1 cellular context compared by ENCODE assay signal in the genomic region with DNA sequence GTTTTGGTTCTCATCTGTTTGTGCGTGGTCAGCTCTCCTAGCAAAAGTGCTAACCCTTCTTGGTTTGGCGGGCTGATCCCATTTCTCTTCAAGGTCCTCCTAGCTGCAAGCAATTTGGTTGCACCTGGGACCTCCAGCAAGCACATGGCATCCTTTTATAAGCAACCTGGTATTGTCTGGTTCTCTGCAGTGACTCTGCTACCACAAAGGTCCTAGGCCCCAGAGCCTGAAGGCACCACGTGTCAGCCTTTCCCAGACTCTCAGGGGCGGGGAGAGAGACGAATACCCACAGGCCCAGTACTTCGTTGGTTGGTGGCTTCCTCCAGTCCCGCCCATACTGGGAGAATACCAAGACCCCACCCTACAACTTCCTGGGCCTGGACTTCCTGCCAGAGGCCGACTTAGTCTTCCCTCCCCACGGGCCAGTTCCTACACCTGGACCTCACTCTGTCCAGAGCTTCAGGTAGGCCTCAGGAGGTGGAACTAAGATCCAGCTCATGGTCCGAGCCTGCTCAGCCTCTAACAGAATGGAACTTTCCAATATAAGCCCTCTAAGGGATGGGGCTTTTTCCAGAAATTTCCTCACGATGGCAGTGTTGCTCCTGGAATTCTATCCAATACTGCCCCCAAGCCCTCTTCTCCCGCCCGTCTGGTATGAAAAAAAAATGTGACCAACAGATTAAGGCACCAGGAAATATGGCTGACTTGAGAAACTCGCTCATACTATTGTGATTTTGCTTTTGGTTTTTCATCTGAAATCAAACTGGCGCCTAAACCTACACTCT.
TF ChIP-seq lines count a peak whose summit lies in the region.

No MANE protein-coding gene starts in this region.

TF ChIP-seq in H1, 55 proteins besides CTCF, POLR2A, EP300 and RAD21:
- TF ChIP-seq SIRT6 (IDR thresholded peaks at IDR 0.05; ENCODE audit: low read length) (no peak), POU5F1 (IDR thresholded peaks at IDR 0.05; ENCODE audit: low read depth, low read length) (no peak), RFX5 (IDR thresholded peaks at IDR 0.05; ENCODE audit: borderline replicate concordance, low read depth, low read length) (no peak), EZH2 (IDR thresholded peaks at IDR 0.05; ENCODE audit: low read depth, low read length, severe bottlenecking) (no peak), HDAC6 (IDR thresholded peaks at IDR 0.05; ENCODE audit: low read depth, low read length) (no peak), RNF2 (IDR thresholded peaks at IDR 0.05; ENCODE audit: borderline replicate concordance, low read depth, low read length, missing control alignments, poor library complexity, severe bottlenecking) (no peak), ZNF274 (IDR thresholded peaks at IDR 0.05; ENCODE audit: borderline replicate concordance, extremely low read depth, low read length) (no peak), JUND (IDR thresholded peaks at IDR 0.05; ENCODE audit: low read length) (no peak), TAF1 (IDR thresholded peaks at IDR 0.05; ENCODE audit: low read depth, low read length) (peak; percentile 80), SP4 (IDR thresholded peaks at IDR 0.05; ENCODE audit: low read length) (no peak), EGR1 (IDR thresholded peaks at IDR 0.05; ENCODE audit: borderline replicate concordance, low read depth, low read length) (0 out of 2 replicates have a peak, but pooled peaks have one; percentile 7), BACH1 (IDR thresholded peaks at IDR 0.05; ENCODE audit: low read length) (no peak), CHD1 (IDR thresholded peaks at IDR 0.05; ENCODE audit: low read depth, low read length) (no peak), SAP30 (IDR thresholded peaks at IDR 0.05; ENCODE audit: insufficient read depth, insufficient replicate concordance, low read length) (no peak), CREB1 (IDR thresholded peaks at IDR 0.05) (no peak), SIX5 (IDR thresholded peaks at IDR 0.05; ENCODE audit: low read depth, low read length) (no peak), KDM4A (IDR thresholded peaks at IDR 0.05; ENCODE audit: low read depth, low read length, severe bottlenecking) (no peak), BCL11A (IDR thresholded peaks at IDR 0.05; ENCODE audit: low read depth in 2 of 2, low read length in 2 of 2) (no peak), CHD2 (IDR thresholded peaks at IDR 0.05; ENCODE audit: low read length) (no peak), SUZ12 (IDR thresholded peaks at IDR 0.05; ENCODE audit: low read length) (no peak), TBP (IDR thresholded peaks at IDR 0.05; ENCODE audit: low read depth, low read length) (peak; percentile 79), SIN3A (conservative IDR thresholded peaks at IDR 0.05 in 1 of 2, IDR thresholded peaks at IDR 0.05 in 1 of 2; ENCODE audit: low read depth in 1 of 2, low read length in 2 of 2) (no peak), CBX8 (IDR thresholded peaks at IDR 0.05; ENCODE audit: borderline replicate concordance, low read depth, low read length) (no peak), GTF2F1 (IDR thresholded peaks at IDR 0.05; ENCODE audit: borderline replicate concordance, low read depth, low read length) (no peak), TEAD4 (IDR thresholded peaks at IDR 0.05; ENCODE audit: low read depth, low read length) (peak; percentile 40; the same call in 1 of the 2 replicates), RBBP5 (IDR thresholded peaks at IDR 0.05; ENCODE audit: borderline replicate concordance, low read depth, low read length) (no peak), BRCA1 (IDR thresholded peaks at IDR 0.05; ENCODE audit: low read depth, low read length) (no peak), SP2 (IDR thresholded peaks at IDR 0.05; ENCODE audit: low read length) (no peak), CEBPB (IDR thresholded peaks at IDR 0.05; ENCODE audit: low read depth, low read length) (no peak), SRF (IDR thresholded peaks at IDR 0.05; ENCODE audit: low read depth, low read length) (no peak), JUN (IDR thresholded peaks at IDR 0.05; ENCODE audit: low read depth, low read length) (no peak), YY1 (IDR thresholded peaks at IDR 0.05; ENCODE audit: low read depth, low read length) (peak; percentile 76; the same call in 1 of the 2 replicates), TCF12 (IDR thresholded peaks at IDR 0.05; ENCODE audit: low read depth, low read length) (no peak), KDM5A (IDR thresholded peaks at IDR 0.05; ENCODE audit: low read length) (peak; percentile 92), NANOG (IDR thresholded peaks at IDR 0.05; ENCODE audit: insufficient read depth, low read depth, low read length, poor library complexity, severe bottlenecking) (no peak), CTBP2 (IDR thresholded peaks at IDR 0.05; ENCODE audit: borderline replicate concordance, insufficient read depth, insufficient read length, low read length) (no peak), FOSL1 (IDR thresholded peaks at IDR 0.05; ENCODE audit: insufficient read depth, low read depth, low read length) (no peak), RXRA (IDR thresholded peaks at IDR 0.05; ENCODE audit: insufficient read depth, low read depth, low read length) (no peak), ASH2L (IDR thresholded peaks at IDR 0.05; ENCODE audit: low read length) (no peak), GABPA (IDR thresholded peaks at IDR 0.05; ENCODE audit: borderline replicate concordance, insufficient read depth, low read length) (no peak), SP1 (IDR thresholded peaks at IDR 0.05; ENCODE audit: low read depth, low read length) (peak; percentile 62; the same call in 1 of the 2 replicates), TAF7 (optimal IDR thresholded peaks at IDR 0.05; ENCODE audit: borderline replicate concordance, low read depth, low read length) (peak; percentile 81), MAFK (IDR thresholded peaks at IDR 0.05; ENCODE audit: low read depth, low read length) (no peak), POLR2AphosphoS5 (IDR thresholded peaks at IDR 0.05; ENCODE audit: low read depth, low read length) (peak; percentile 71), NRF1 (IDR thresholded peaks at IDR 0.05; ENCODE audit: low read depth, low read length) (no peak), KDM1A (IDR thresholded peaks at IDR 0.05; ENCODE audit: borderline replicate concordance, low read length) (no peak), HDAC2 (IDR thresholded peaks at IDR 0.05; ENCODE audit: borderline replicate concordance in 1 of 2, low read depth in 2 of 2, low read length in 2 of 2) (no peak), CBX5 (IDR thresholded peaks at IDR 0.05; ENCODE audit: low read depth, low read length) (no peak), PHF8 (conservative IDR thresholded peaks at IDR 0.05; ENCODE audit: low read depth, low read length) (peak; percentile 41; the same call in 1 of the 2 replicates)
- TF ChIP-seq, protein P1, sequence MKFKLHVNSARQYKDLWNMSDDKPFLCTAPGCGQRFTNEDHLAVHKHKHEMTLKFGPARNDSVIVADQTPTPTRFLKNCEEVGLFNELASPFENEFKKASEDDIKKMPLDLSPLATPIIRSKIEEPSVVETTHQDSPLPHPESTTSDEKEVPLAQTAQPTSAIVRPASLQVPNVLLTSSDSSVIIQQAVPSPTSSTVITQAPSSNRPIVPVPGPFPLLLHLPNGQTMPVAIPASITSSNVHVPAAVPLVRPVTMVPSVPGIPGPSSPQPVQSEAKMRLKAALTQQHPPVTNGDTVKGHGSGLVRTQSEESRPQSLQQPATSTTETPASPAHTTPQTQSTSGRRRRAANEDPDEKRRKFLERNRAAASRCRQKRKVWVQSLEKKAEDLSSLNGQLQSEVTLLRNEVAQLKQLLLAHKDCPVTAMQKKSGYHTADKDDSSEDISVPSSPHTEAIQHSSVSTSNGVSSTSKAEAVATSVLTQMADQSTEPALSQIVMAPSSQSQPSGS (IDR thresholded peaks at IDR 0.05; ENCODE audit: low read length) = no peak
- TF ChIP-seq, protein P2, sequence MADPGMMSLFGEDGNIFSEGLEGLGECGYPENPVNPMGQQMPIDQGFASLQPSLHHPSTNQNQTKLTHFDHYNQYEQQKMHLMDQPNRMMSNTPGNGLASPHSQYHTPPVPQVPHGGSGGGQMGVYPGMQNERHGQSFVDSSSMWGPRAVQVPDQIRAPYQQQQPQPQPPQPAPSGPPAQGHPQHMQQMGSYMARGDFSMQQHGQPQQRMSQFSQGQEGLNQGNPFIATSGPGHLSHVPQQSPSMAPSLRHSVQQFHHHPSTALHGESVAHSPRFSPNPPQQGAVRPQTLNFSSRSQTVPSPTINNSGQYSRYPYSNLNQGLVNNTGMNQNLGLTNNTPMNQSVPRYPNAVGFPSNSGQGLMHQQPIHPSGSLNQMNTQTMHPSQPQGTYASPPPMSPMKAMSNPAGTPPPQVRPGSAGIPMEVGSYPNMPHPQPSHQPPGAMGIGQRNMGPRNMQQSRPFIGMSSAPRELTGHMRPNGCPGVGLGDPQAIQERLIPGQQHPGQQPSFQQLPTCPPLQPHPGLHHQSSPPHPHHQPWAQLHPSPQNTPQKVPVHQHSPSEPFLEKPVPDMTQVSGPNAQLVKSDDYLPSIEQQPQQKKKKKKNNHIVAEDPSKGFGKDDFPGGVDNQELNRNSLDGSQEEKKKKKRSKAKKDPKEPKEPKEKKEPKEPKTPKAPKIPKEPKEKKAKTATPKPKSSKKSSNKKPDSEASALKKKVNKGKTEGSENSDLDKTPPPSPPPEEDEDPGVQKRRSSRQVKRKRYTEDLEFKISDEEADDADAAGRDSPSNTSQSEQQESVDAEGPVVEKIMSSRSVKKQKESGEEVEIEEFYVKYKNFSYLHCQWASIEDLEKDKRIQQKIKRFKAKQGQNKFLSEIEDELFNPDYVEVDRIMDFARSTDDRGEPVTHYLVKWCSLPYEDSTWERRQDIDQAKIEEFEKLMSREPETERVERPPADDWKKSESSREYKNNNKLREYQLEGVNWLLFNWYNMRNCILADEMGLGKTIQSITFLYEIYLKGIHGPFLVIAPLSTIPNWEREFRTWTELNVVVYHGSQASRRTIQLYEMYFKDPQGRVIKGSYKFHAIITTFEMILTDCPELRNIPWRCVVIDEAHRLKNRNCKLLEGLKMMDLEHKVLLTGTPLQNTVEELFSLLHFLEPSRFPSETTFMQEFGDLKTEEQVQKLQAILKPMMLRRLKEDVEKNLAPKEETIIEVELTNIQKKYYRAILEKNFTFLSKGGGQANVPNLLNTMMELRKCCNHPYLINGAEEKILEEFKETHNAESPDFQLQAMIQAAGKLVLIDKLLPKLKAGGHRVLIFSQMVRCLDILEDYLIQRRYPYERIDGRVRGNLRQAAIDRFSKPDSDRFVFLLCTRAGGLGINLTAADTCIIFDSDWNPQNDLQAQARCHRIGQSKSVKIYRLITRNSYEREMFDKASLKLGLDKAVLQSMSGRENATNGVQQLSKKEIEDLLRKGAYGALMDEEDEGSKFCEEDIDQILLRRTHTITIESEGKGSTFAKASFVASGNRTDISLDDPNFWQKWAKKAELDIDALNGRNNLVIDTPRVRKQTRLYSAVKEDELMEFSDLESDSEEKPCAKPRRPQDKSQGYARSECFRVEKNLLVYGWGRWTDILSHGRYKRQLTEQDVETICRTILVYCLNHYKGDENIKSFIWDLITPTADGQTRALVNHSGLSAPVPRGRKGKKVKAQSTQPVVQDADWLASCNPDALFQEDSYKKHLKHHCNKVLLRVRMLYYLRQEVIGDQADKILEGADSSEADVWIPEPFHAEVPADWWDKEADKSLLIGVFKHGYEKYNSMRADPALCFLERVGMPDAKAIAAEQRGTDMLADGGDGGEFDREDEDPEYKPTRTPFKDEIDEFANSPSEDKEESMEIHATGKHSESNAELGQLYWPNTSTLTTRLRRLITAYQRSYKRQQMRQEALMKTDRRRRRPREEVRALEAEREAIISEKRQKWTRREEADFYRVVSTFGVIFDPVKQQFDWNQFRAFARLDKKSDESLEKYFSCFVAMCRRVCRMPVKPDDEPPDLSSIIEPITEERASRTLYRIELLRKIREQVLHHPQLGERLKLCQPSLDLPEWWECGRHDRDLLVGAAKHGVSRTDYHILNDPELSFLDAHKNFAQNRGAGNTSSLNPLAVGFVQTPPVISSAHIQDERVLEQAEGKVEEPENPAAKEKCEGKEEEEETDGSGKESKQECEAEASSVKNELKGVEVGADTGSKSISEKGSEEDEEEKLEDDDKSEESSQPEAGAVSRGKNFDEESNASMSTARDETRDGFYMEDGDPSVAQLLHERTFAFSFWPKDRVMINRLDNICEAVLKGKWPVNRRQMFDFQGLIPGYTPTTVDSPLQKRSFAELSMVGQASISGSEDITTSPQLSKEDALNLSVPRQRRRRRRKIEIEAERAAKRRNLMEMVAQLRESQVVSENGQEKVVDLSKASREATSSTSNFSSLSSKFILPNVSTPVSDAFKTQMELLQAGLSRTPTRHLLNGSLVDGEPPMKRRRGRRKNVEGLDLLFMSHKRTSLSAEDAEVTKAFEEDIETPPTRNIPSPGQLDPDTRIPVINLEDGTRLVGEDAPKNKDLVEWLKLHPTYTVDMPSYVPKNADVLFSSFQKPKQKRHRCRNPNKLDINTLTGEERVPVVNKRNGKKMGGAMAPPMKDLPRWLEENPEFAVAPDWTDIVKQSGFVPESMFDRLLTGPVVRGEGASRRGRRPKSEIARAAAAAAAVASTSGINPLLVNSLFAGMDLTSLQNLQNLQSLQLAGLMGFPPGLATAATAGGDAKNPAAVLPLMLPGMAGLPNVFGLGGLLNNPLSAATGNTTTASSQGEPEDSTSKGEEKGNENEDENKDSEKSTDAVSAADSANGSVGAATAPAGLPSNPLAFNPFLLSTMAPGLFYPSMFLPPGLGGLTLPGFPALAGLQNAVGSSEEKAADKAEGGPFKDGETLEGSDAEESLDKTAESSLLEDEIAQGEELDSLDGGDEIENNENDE (IDR thresholded peaks at IDR 0.05; ENCODE audit: insufficient replicate concordance, low read length) = no peak
- TF ChIP-seq, protein P3, sequence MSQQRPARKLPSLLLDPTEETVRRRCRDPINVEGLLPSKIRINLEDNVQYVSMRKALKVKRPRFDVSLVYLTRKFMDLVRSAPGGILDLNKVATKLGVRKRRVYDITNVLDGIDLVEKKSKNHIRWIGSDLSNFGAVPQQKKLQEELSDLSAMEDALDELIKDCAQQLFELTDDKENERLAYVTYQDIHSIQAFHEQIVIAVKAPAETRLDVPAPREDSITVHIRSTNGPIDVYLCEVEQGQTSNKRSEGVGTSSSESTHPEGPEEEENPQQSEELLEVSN (IDR thresholded peaks at IDR 0.05) = peak; percentile 80
- TF ChIP-seq, protein P4, sequence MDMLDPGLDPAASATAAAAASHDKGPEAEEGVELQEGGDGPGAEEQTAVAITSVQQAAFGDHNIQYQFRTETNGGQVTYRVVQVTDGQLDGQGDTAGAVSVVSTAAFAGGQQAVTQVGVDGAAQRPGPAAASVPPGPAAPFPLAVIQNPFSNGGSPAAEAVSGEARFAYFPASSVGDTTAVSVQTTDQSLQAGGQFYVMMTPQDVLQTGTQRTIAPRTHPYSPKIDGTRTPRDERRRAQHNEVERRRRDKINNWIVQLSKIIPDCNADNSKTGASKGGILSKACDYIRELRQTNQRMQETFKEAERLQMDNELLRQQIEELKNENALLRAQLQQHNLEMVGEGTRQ (IDR thresholded peaks at IDR 0.05; ENCODE audit: low read length) = peak; percentile 29; the same call in 1 of the 2 replicates
- TF ChIP-seq, protein P5, sequence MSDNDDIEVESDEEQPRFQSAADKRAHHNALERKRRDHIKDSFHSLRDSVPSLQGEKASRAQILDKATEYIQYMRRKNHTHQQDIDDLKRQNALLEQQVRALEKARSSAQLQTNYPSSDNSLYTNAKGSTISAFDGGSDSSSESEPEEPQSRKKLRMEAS (IDR thresholded peaks at IDR 0.05) = peak; percentile 93
- TF ChIP-seq, protein P6, sequence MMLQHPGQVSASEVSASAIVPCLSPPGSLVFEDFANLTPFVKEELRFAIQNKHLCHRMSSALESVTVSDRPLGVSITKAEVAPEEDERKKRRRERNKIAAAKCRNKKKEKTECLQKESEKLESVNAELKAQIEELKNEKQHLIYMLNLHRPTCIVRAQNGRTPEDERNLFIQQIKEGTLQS (IDR thresholded peaks at IDR 0.05; ENCODE audit: insufficient read depth, low read depth, low read length) = no peak
